20 cellular contexts compared by ENCODE assay signal in the genomic region with DNA sequence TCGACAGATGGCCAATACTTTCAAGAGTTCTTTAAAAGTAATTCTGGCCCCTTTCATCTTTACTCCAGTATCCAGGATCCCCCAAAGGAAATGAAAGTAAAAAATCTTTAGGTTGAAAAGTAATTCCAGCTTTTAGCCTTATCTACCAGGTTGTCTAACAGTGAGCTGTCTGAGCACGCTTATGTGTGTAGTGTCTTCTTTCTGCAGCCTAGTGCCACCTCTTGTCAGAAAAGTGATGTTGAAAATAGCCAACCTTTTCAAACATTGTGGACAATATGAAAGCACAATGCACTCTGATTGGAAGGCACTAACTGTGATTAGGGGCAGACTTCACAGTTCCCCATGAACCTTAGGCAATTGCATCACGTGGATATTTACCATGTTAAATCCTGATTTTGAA.
DNase-seq lines count a peak whose midpoint lies in the region; ATAC-seq and TF ChIP-seq lines count a peak whose summit lies in the region.
"Had no signal": no experiment of that assay in that cellular context is flagged by ENCODE, and none has a peak within 500 bp of the region (broad histone marks: within the 10 kb centered on the region; RNA-seq: fewer than 3 reads in every experiment).

No MANE protein-coding gene starts in this region.

- peaks cover 8% of the 10 kb centered on the region for H3K4me1 Mint-ChIP-seq in HFFc6 (ENCODE audit: low read depth)
- no peaks in the 10 kb centered on the region for H3K4me1 Mint-ChIP-seq in chondrocyte (ENCODE audit: low read depth)
- H3K4me1 Mint-ChIP-seq: CD8-positive, alpha-beta memory T cell had no signal

- TF ChIP-seq CTCF in HFFc6 (IDR thresholded peaks at IDR 0.05) (0 out of 2 replicates have a peak, but pooled peaks have one; percentile 8), Loucy (conservative IDR thresholded peaks at IDR 0.05; ENCODE audit: low read length) (peak; percentile 27), hepatocyte (IDR thresholded peaks at IDR 0.05; ENCODE audit: poor library complexity) (peak; percentile 18), chondrocyte (IDR thresholded peaks at IDR 0.05) (no peak)

- H4K20me1 ChIP-seq in Loucy (ENCODE audit: insufficient read depth, low read length, poor library complexity, severe bottlenecking) (no peaks in the 10 kb centered on the region), hepatocyte (ENCODE audit: insufficient read depth, poor library complexity, severe bottlenecking) (no peaks in the 10 kb centered on the region)

- H3K27me3 ChIP-seq in Loucy (ENCODE audit: insufficient read depth, low read length, poor library complexity, severe bottlenecking) (no peaks in the 10 kb centered on the region), hepatocyte (no peaks in the 10 kb centered on the region)
- H3K27me3 ChIP-seq: BE2C, MG63, Peyer's patch, SJCRH30 had no signal

- WGBS in hepatocyte (ENCODE audit: low lambda C conversion rate, missing lambda C conversion rate): 43% methylated on average over 3 of the region's 3 CpGs

- H3K27me3 Mint-ChIP-seq in HFFc6 (ENCODE audit: insufficient read depth) (peaks cover 6% of the 10 kb centered on the region; the same call in 1 of the 2 replicates), chondrocyte (ENCODE audit: low read depth) (no peaks in the 10 kb centered on the region)
- H3K27me3 Mint-ChIP-seq: CD8-positive, alpha-beta memory T cell had no signal

- H3K4me3 ChIP-seq in Loucy (ENCODE audit: low read length, poor library complexity, severe bottlenecking): no peak overlapping the region
- H3K4me3 ChIP-seq in hepatocyte: no peak overlapping the region
- H3K4me3 ChIP-seq: HAP-1, MG63, Peyer's patch, SJCRH30 had no signal

- no peaks in the 10 kb centered on the region for H3F3A ChIP-seq in Loucy (ENCODE audit: low read depth)

- no peaks in the 10 kb centered on the region for H3K9me2 ChIP-seq in Loucy (replicated peaks; ENCODE audit: low read depth, low read length)
- H3K9me2 ChIP-seq in hepatocyte (replicated peaks; ENCODE audit: insufficient read depth): no peaks in the 10 kb centered on the region

- ATAC-seq in HG02973 (IDR thresholded peaks at IDR 0.05; ENCODE audit: unreplicated experiment) (no peak), HG03432 (IDR thresholded peaks at IDR 0.05; ENCODE audit: unreplicated experiment) (no peak)

- H3K9me3 ChIP-seq in Loucy (ENCODE audit: insufficient read depth, low read depth, low read length) (no peaks in the 10 kb centered on the region), hepatocyte (ENCODE audit: low read depth) (no peaks in the 10 kb centered on the region)
- H3K9me3 ChIP-seq: BE2C, HAP-1, MG63, Peyer's patch, SJCRH30 had no signal

- no peak overlapping the region for H3K27ac ChIP-seq in hepatocyte
- H3K27ac ChIP-seq: Peyer's patch, SJCRH30 had no signal

- H3K79me2 ChIP-seq in Loucy (ENCODE audit: insufficient read depth, low read length): no peaks in the 10 kb centered on the region
- H3K79me2 ChIP-seq in hepatocyte: no peaks in the 10 kb centered on the region

- H3K4me2 ChIP-seq in Loucy (ENCODE audit: low read depth, low read length, poor library complexity, severe bottlenecking): no peak overlapping the region
- H3K4me2 ChIP-seq in hepatocyte: no peak overlapping the region

- H2AFZ ChIP-seq in Loucy (ENCODE audit: low read length) (no peak overlapping the region), hepatocyte (no peak overlapping the region)

- no peak for DNase-seq in HFFc6
- peak; percentile 21 for DNase-seq in SK-MEL-5 (ENCODE audit: low read depth, low spot score)
- DNase-seq in hepatocyte (ENCODE audit: low spot score): no peak
- DNase-seq in chondrocyte (ENCODE audit: low spot score): no peak
- DNase-seq in T1000 (lab: John Stamatoyannopoulos, UW): no peak
- DNase-seq: BE2C; CD8-positive, alpha-beta memory T cell; DMS153; KG1; MG63; NCI-H1092 treated with DMSO at 0.1 percent for 48 hours; NCI-H187 treated with DMSO at 0.1 percent for 48 hours; NCI-H510A treated with DMSO at 0.1 percent for 48 hours; Peyer's patch; SW 1271 had no signal

- no peak overlapping the region for H3K27ac Mint-ChIP-seq in HFFc6
- no peak overlapping the region for H3K27ac Mint-ChIP-seq in chondrocyte (ENCODE audit: unreplicated experiment)
- H3K27ac Mint-ChIP-seq: CD8-positive, alpha-beta memory T cell had no signal

- H3K36me3 Mint-ChIP-seq in HFFc6 (ENCODE audit: low read depth) (no peaks in the 10 kb centered on the region), chondrocyte (ENCODE audit: low read depth) (peaks cover 2% of the 10 kb centered on the region)

- in situ Hi-C loops in SK-MEL-5 (cut with HindIII; ENCODE audit: low pct_unique_long_range_greater_than_20kb, low sequenced_read_pairs): no loop called here

- no peaks in the 10 kb centered on the region for H3K36me3 ChIP-seq in Loucy (ENCODE audit: insufficient read depth, low read length)
- no peaks in the 10 kb centered on the region for H3K36me3 ChIP-seq in hepatocyte (replicated peaks; ENCODE audit: insufficient read depth, low read depth)
- H3K36me3 ChIP-seq: BE2C, HAP-1, MG63, SJCRH30 had no signal

- H3K9me3 Mint-ChIP-seq in HFFc6 (no peaks in the 10 kb centered on the region), chondrocyte (ENCODE audit: low read depth) (no peaks in the 10 kb centered on the region)
- H3K9me3 Mint-ChIP-seq: CD8-positive, alpha-beta memory T cell had no signal

- H3K4me1 ChIP-seq in Loucy (ENCODE audit: insufficient read depth, low read length, poor library complexity, severe bottlenecking): no peaks in the 10 kb centered on the region
- H3K4me1 ChIP-seq in hepatocyte (ENCODE audit: insufficient read depth): peaks cover 4% of the 10 kb centered on the region
- H3K4me1 ChIP-seq: BE2C had no signal

- H3K4me3 Mint-ChIP-seq in HFFc6: no peak overlapping the region
- no peak overlapping the region for H3K4me3 Mint-ChIP-seq in chondrocyte (ENCODE audit: unreplicated experiment)
- H3K4me3 Mint-ChIP-seq: CD8-positive, alpha-beta memory T cell had no signal

- H3K9ac ChIP-seq in Loucy (ENCODE audit: low read depth, low read length, poor library complexity, severe bottlenecking): no peak overlapping the region
